ENCODE assay signal across 27 cellular contexts in genomic region chr17:80360396-80360795, GRCh38. TPM values are rescaled to one million over a fixed set of nuclear protein-coding genes. Genes with fewer than 3 reads are reported as not detected.
DNase-seq lines count a peak whose midpoint lies in the region; ATAC-seq and TF ChIP-seq lines count a peak whose summit lies in the region.
"Had no signal": no experiment of that assay in that cellular context is flagged by ENCODE, and none has a peak within 500 bp of the region (broad histone marks: within the 10 kb centered on the region; RNA-seq: fewer than 3 reads in every experiment).

No MANE protein-coding gene starts in this region.

- no peaks in the 10 kb centered on the region for H3K4me1 Mint-ChIP-seq in activated naive CD8-positive, alpha-beta T cell treated with anti-CD3 and anti-CD28 coated beads, Interleukin-2, amount 50 U/mL, for 24 hours
- H3K4me1 Mint-ChIP-seq: B cell had no signal

- H3K4me2 ChIP-seq in osteoblast (ENCODE audit: insufficient read depth, low read length) = no peak overlapping the region
- H3K4me2 ChIP-seq: KMS-11 had no signal

- H3K27ac Mint-ChIP-seq in activated naive CD8-positive, alpha-beta T cell treated with anti-CD3 and anti-CD28 coated beads, Interleukin-2, amount 50 U/mL, for 24 hours = no peak overlapping the region
- H3K27ac Mint-ChIP-seq: B cell had no signal

- H3K27me3 ChIP-seq in osteoblast (ENCODE audit: insufficient read depth, low read length) (no peaks in the 10 kb centered on the region), upper lobe of right lung (no peaks in the 10 kb centered on the region)

- H3K4me1 ChIP-seq in osteoblast (ENCODE audit: insufficient read depth, low read length) = peaks cover 3% of the 10 kb centered on the region
- H3K4me1 ChIP-seq in upper lobe of right lung = peaks cover 12% of the 10 kb centered on the region

- ATAC-seq in left cardiac atrium (no peak), Right ventricle myocardium superior (ENCODE audit: poor library complexity) (no peak), upper lobe of right lung (no peak), GM21737 (IDR thresholded peaks at IDR 0.05; ENCODE audit: unreplicated experiment) (no peak)
- ATAC-seq in activated naive CD8-positive, alpha-beta T cell treated with anti-CD3 and anti-CD28 coated beads, Interleukin-2, amount 50 U/mL, for 24 hours = peak; percentile 7
- ATAC-seq: CD8-positive, alpha-beta T cell; HCT116; Panc1 had no signal

- H3K4me3 ChIP-seq in osteoblast (ENCODE audit: insufficient read depth, low read length) (no peak overlapping the region), upper lobe of right lung (no peak overlapping the region)

- no peaks in the 10 kb centered on the region for H3K79me2 ChIP-seq in osteoblast (ENCODE audit: insufficient read depth, low read length)

- no peaks in the 10 kb centered on the region for H3K27me3 Mint-ChIP-seq in activated naive CD8-positive, alpha-beta T cell treated with anti-CD3 and anti-CD28 coated beads, Interleukin-2, amount 50 U/mL, for 24 hours
- H3K27me3 Mint-ChIP-seq: B cell had no signal

- no peak overlapping the region for H2AFZ ChIP-seq in osteoblast (ENCODE audit: low read length)

- H3K9me3 ChIP-seq in osteoblast (ENCODE audit: low read depth, low read length) (no peaks in the 10 kb centered on the region), upper lobe of right lung (no peaks in the 10 kb centered on the region)

- H3K36me3 ChIP-seq in osteoblast (ENCODE audit: insufficient read depth, low read length) (peaks cover 79% of the 10 kb centered on the region), upper lobe of right lung (peaks cover 96% of the 10 kb centered on the region)

- H4K20me1 ChIP-seq in osteoblast (ENCODE audit: insufficient read depth, low read length) = peaks cover 9% of the 10 kb centered on the region

- DNase-seq in left cardiac atrium (peak; percentile 7), Right ventricle myocardium superior (no peak), osteoblast (ENCODE audit: insufficient read length, low spot score, missing footprints) (peak; percentile 4), upper lobe of right lung (no peak), globus pallidus (ENCODE audit: low spot score) (no peak)
- DNase-seq in activated naive CD8-positive, alpha-beta T cell treated with anti-CD3 and anti-CD28 coated beads, Interleukin-2, amount 50 U/mL, for 24 hours = no peak
- DNase-seq: CD8-positive, alpha-beta T cell; DMS 273 treated with DMSO at 0.1 percent for 48 hours; DMS79; GF-D8; IMR-90; MM.1S; NCI-H1048; NCI-H1417; NCI-H1694; NCI-H2029 treated with DMSO at 0.1 percent for 48 hours; NCI-H2227 treated with DMSO at 0.1 percent for 48 hours; NCI-H510A; NCI-H69; SHP77 treated with DMSO at 0.1 percent for 48 hours had no signal

- H3K4me3 Mint-ChIP-seq in activated naive CD8-positive, alpha-beta T cell treated with anti-CD3 and anti-CD28 coated beads, Interleukin-2, amount 50 U/mL, for 24 hours = no peak overlapping the region
- H3K4me3 Mint-ChIP-seq: B cell; CD8-positive, alpha-beta T cell had no signal

- no peaks in the 10 kb centered on the region for H3K9me3 Mint-ChIP-seq in activated naive CD8-positive, alpha-beta T cell treated with anti-CD3 and anti-CD28 coated beads, Interleukin-2, amount 50 U/mL, for 24 hours
- H3K9me3 Mint-ChIP-seq: CD8-positive, alpha-beta T cell had no signal

- H3K27ac ChIP-seq in osteoblast (ENCODE audit: low read depth, low read length) = no peak overlapping the region
- H3K27ac ChIP-seq in upper lobe of right lung = peak overlapping the region; percentile 30
- H3K27ac ChIP-seq: C4-2B, KMS-11, RWPE1 had no signal

- H3K36me3 Mint-ChIP-seq in activated naive CD8-positive, alpha-beta T cell treated with anti-CD3 and anti-CD28 coated beads, Interleukin-2, amount 50 U/mL, for 24 hours (ENCODE audit: low read depth) = peaks cover 63% of the 10 kb centered on the region

- intact Hi-C loops in left cardiac atrium (cut with DNase I) (no loop called here), Right ventricle myocardium superior (cut with DNase I) (no loop called here), upper lobe of right lung (cut with DNase I) (no loop called here)

- no peak for TF ChIP-seq CTCF in osteoblast (IDR thresholded peaks at IDR 0.05; ENCODE audit: extremely low read depth, low read depth, low read length)
- TF ChIP-seq CTCF in upper lobe of right lung (IDR thresholded peaks at IDR 0.05) = no peak

RNA-seq across cellular contexts. Expression of gene ENDOV, which starts 54.6 kb away (rescaled TPM):
- total RNA-seq in left cardiac atrium = 10 to 100 TPM; 10.3 to 11.7 TPM
- total RNA-seq in Right ventricle myocardium superior = 11.7 TPM
- total RNA-seq in osteoblast = 19.5 and 25.9 TPM in 2 replicates
- 25.1 TPM for total RNA-seq in upper lobe of right lung

Comparison
In these comparisons a context has a peak if more than half of its experiments do, and no peak if none do; other contexts are left out.
1. DNase-seq: peak in left cardiac atrium (single experiment) and osteoblast (single experiment); none in Right ventricle myocardium superior (single experiment), activated naive CD8-positive, alpha-beta T cell treated with anti-CD3 and anti-CD28 coated beads, Interleukin-2, amount 50 U/mL, for 24 hours (single experiment), upper lobe of right lung (single experiment) and globus pallidus (single experiment).